10 cellular contexts compared by ENCODE assay signal in the genomic region with DNA sequence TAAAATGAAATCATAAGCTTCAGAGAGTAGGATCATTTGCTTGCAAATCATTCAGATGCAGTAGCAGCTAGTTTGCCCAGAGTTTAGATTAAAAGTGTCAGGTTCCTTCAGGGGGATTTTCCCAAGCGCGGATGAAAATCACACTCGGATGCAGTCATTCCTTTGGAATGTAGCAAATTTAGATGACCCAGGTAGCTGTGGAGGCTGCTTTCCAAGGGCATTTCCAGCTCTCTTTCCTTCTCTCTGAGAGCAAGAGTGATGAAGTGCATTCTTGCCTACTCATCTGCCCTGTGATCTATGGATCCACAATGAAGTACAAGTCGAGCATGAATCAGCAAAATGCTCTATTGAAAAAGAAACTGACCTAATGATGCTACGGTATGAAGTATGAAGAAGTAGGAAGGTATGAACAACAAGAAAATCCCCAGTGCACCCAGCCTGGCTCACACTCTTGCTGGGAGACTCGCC.
DNase-seq lines count a peak whose midpoint lies in the region; ATAC-seq, FAIRE-seq and TF ChIP-seq lines count a peak whose summit lies in the region.
"Had no signal": no experiment of that assay in that cellular context is flagged by ENCODE, and none has a peak within 500 bp of the region (broad histone marks: within the 10 kb centered on the region; RNA-seq: fewer than 3 reads in every experiment).

No MANE protein-coding gene starts in this region.

- in situ Hi-C loops in ACHN (cut with HindIII; ENCODE audit: low pct_ligation_motif_present, low pct_unique_long_range_greater_than_20kb, low sequenced_read_pairs): no loop called here

- peaks cover 17% of the 10 kb centered on the region for H3K4me1 Mint-ChIP-seq in brain
- H3K4me1 Mint-ChIP-seq in naive thymus-derived CD8-positive, alpha-beta T cell: no peaks in the 10 kb centered on the region
- H3K4me1 Mint-ChIP-seq: activated naive CD8-positive, alpha-beta T cell treated with anti-CD3 and anti-CD28 coated beads, Interleukin-2, amount 50 U/mL, for 24 hours had no signal

- POLR2A ChIA-PET in naive thymus-derived CD8-positive, alpha-beta T cell (lab: Charles Lee): no interaction called here

- DNase-seq in ACHN (peak; percentile 98), HTR-8/SVneo (ENCODE audit: insufficient read length, low spot score) (peak; percentile 79), kidney glomerular epithelial cell (lab: John Stamatoyannopoulos, UW) (peak; percentile 98), frontal cortex (ENCODE audit: low spot score in 2 of 2) (no peak), UCSD-AML1 (lab: John Stamatoyannopoulos, UW; ENCODE audit: unreplicated experiment) (no peak), medulla oblongata (ENCODE audit: extremely low spot score) (no peak)
- no peak for DNase-seq in naive thymus-derived CD8-positive, alpha-beta T cell
- DNase-seq: activated naive CD8-positive, alpha-beta T cell treated with anti-CD3 and anti-CD28 coated beads, Interleukin-2, amount 50 U/mL, for 24 hours had no signal

- no peaks in the 10 kb centered on the region for H3K27me3 Mint-ChIP-seq in brain
- H3K27me3 Mint-ChIP-seq in naive thymus-derived CD8-positive, alpha-beta T cell: peaks cover 0 to 9% (median 0%) of the 10 kb centered on the region in 5 donors

- no peak for TF ChIP-seq CTCF in brain (conservative IDR thresholded peaks at IDR 0.05)

- ATAC-seq in naive thymus-derived CD8-positive, alpha-beta T cell: no peak
- ATAC-seq: activated naive CD8-positive, alpha-beta T cell treated with anti-CD3 and anti-CD28 coated beads, Interleukin-2, amount 50 U/mL, for 24 hours had no signal

- peak; percentile 79 for FAIRE-seq in HTR-8/SVneo (lab: Jason Lieb, UNC)
- FAIRE-seq in frontal cortex (lab: Jason Lieb, UNC): no peak

- peak overlapping the region in 3 of 5 experiments; percentile 23 to 56 (median 26) for H3K27ac Mint-ChIP-seq in brain
- H3K27ac Mint-ChIP-seq in naive thymus-derived CD8-positive, alpha-beta T cell: no peak overlapping the region
- H3K27ac Mint-ChIP-seq: activated naive CD8-positive, alpha-beta T cell treated with anti-CD3 and anti-CD28 coated beads, Interleukin-2, amount 50 U/mL, for 24 hours; T-helper 2 cell treated with Interferon-gamma antibody and Interleukin-4, amounts not matched to agents 5 μg/mL and 100 μg/mL, for 36 hours had no signal

- no peaks in the 10 kb centered on the region for H3K36me3 Mint-ChIP-seq in brain
- H3K36me3 Mint-ChIP-seq in naive thymus-derived CD8-positive, alpha-beta T cell: no peaks in the 10 kb centered on the region

- H3K9me3 Mint-ChIP-seq in brain: peaks cover 0 to 3% (median 0%) of the 10 kb centered on the region in 5 experiments
- no peaks in the 10 kb centered on the region for H3K9me3 Mint-ChIP-seq in naive thymus-derived CD8-positive, alpha-beta T cell
- H3K9me3 Mint-ChIP-seq: activated naive CD8-positive, alpha-beta T cell treated with anti-CD3 and anti-CD28 coated beads, Interleukin-2, amount 50 U/mL, for 24 hours; T-helper 2 cell treated with Interferon-gamma antibody and Interleukin-4, amounts not matched to agents 5 μg/mL and 100 μg/mL, for 36 hours had no signal

- no peak overlapping the region for H3K4me3 Mint-ChIP-seq in brain
- no peak overlapping the region for H3K4me3 Mint-ChIP-seq in naive thymus-derived CD8-positive, alpha-beta T cell
- H3K4me3 Mint-ChIP-seq: activated naive CD8-positive, alpha-beta T cell treated with anti-CD3 and anti-CD28 coated beads, Interleukin-2, amount 50 U/mL, for 24 hours; T-helper 2 cell treated with Interferon-gamma antibody and Interleukin-4, amounts not matched to agents 5 μg/mL and 100 μg/mL, for 36 hours had no signal

Comparison
In these comparisons a context has a peak if more than half of its experiments do, and no peak if none do; other contexts are left out.
1. DNase-seq: peak in ACHN (single experiment), HTR-8/SVneo (single experiment) and kidney glomerular epithelial cell (single experiment); none in frontal cortex (0 of 2), UCSD-AML1 (single experiment), medulla oblongata (single experiment) and naive thymus-derived CD8-positive, alpha-beta T cell (0 of 10).
2. H3K27ac Mint-ChIP-seq: peak in brain (3 of 5); none in naive thymus-derived CD8-positive, alpha-beta T cell (0 of 10).